7 cellular contexts compared by ENCODE assay signal in the genomic region with DNA sequence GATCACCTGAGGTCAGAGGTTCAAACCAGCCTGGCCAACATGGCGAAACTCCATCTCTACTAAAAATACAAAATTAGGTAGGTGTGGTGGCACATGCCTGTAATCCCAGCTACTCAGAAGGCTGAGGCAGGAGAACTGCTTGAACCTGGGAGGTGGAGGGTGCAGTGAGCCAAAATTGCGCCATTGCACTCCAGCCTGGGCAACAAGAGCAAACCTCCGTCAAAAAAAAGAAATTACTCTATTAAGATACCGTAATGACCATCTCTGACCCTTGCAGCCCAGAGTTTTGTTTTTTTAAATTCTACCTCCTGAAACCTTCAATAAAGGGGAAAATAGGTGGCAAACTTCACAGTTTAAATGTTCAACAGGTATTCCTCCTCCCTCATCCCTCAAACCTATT. TPM values are rescaled to one million over a fixed set of nuclear protein-coding genes. Genes with fewer than 3 reads are reported as not detected.
DNase-seq lines count a peak whose midpoint lies in the region; ATAC-seq and TF ChIP-seq lines count a peak whose summit lies in the region.
"Not testable (repeated sequence)": the region's sequence is repeated elsewhere in the genome, so short reads cannot be mapped to it uniquely, and the experiment has no call there.

No MANE protein-coding gene starts in this region.

- CTCF ChIA-PET in Calu3 (lab: Charles Lee) = interaction anchor here (0.7 kb wide), 2 partner anchors 15 to 113 kb away, joined by 3 to 4 read pairs; no protein-coding TSS in a partner anchor
- CTCF ChIA-PET in PC-9 (lab: Charles Lee); activated CD8-positive, alpha-beta T cell treated with anti-CD3 and anti-CD28 coated beads, Interleukin-2, amount 10 ng/mL, durations not matched to agents 7 days and 5 days (lab: Charles Lee): not testable (repeated sequence)

- H3K36me3 ChIP-seq in PC-9 (ENCODE audit: low read depth) = peaks cover 26% of the 10 kb centered on the region
- not testable (repeated sequence) for H3K36me3 ChIP-seq in trophoblast cell (ENCODE audit: control insufficient read depth in 1 of 2, insufficient read depth in 2 of 2, low read length in 2 of 2)

- H3K4me2 ChIP-seq in PC-9; trophoblast cell (ENCODE audit: low read length): not testable (repeated sequence)

- DNase-seq in Calu3; PC-9; central memory CD8-positive, alpha-beta T cell (ENCODE audit: low spot score in 2 of 2); right cardiac atrium; memory B cell (ENCODE audit: low spot score in 2 of 2); trophoblast cell: not testable (repeated sequence)
- DNase-seq in activated CD8-positive, alpha-beta T cell treated with anti-CD3 and anti-CD28 coated beads, Interleukin-2, amount 10 ng/mL, durations not matched to agents 7 days and 5 days = peak; percentile 11

- peaks cover 43% of the 10 kb centered on the region for H3K4me1 Mint-ChIP-seq in Calu3 (ENCODE audit: low read depth, unreplicated experiment)
- peaks cover 55% of the 10 kb centered on the region for H3K4me1 Mint-ChIP-seq in activated CD8-positive, alpha-beta T cell treated with anti-CD3 and anti-CD28 coated beads, Interleukin-2, amount 10 ng/mL, durations not matched to agents 7 days and 5 days (ENCODE audit: low read depth)
- H3K4me1 Mint-ChIP-seq in central memory CD8-positive, alpha-beta T cell = peaks cover 54% of the 10 kb centered on the region
- H3K4me1 Mint-ChIP-seq in memory B cell = peaks cover 36% of the 10 kb centered on the region

- H3K79me1 ChIP-seq in trophoblast cell (ENCODE audit: low read length) = not testable (repeated sequence)

- not testable (repeated sequence) for H4K12ac ChIP-seq in trophoblast cell (ENCODE audit: low read depth, low read length)

- not testable (repeated sequence) for H4K8ac ChIP-seq in trophoblast cell (ENCODE audit: low read depth, low read length)

- peaks cover 13% of the 10 kb centered on the region; the same call in 1 of the 2 replicates for H3F3A ChIP-seq in PC-9 (ENCODE audit: insufficient read depth, low read depth)

- peaks cover 100% of the 10 kb centered on the region for H3K79me2 ChIP-seq in PC-9 (ENCODE audit: low read depth)
- H3K79me2 ChIP-seq in trophoblast cell (ENCODE audit: control insufficient read depth, insufficient read depth, low read length, poor library complexity) = peaks cover 33% of the 10 kb centered on the region

- H3K27ac Mint-ChIP-seq in Calu3 (ENCODE audit: unreplicated experiment) (peak overlapping the region; percentile 24), memory B cell (peak overlapping the region; percentile 31)
- H3K27ac Mint-ChIP-seq in activated CD8-positive, alpha-beta T cell treated with anti-CD3 and anti-CD28 coated beads, Interleukin-2, amount 10 ng/mL, durations not matched to agents 7 days and 5 days = not testable (repeated sequence)
- H3K27ac Mint-ChIP-seq in central memory CD8-positive, alpha-beta T cell (ENCODE audit: low read depth) = peak overlapping the region; percentile 35

- H3K18ac ChIP-seq in trophoblast cell (ENCODE audit: low read length) = not testable (repeated sequence)

- H3K27ac ChIP-seq in PC-9 (0 out of 2 replicates have a peak overlapping the region, but pooled peaks have one; percentile 22), right cardiac atrium (ENCODE audit: low read length) (peak overlapping the region; percentile 21)
- not testable (repeated sequence) for H3K27ac ChIP-seq in trophoblast cell (ENCODE audit: low read depth, low read length)

- 75% methylated on average over 4 of the region's 4 CpGs for WGBS in right cardiac atrium
- WGBS in trophoblast cell (ENCODE audit: extremely low coverage, insufficient coverage, insufficient read length) = no CpG with 5 or more reads among the region's 4 CpGs

- not testable (repeated sequence) for H2AFZ ChIP-seq in PC-9; trophoblast cell (ENCODE audit: insufficient read depth, low read length, poor library complexity)

- not testable (repeated sequence) for H3K14ac ChIP-seq in trophoblast cell (ENCODE audit: low read length)

- not testable (repeated sequence) for H2BK12ac ChIP-seq in trophoblast cell (ENCODE audit: low read length)

- not testable (repeated sequence) for TF ChIP-seq CTCF in Calu3 (IDR thresholded peaks at IDR 0.05; ENCODE audit: unreplicated experiment); PC-9 (conservative IDR thresholded peaks at IDR 0.05)

- not testable (repeated sequence) for H3K23ac ChIP-seq in trophoblast cell (ENCODE audit: low read length)

- not testable (repeated sequence) for ATAC-seq in activated CD8-positive, alpha-beta T cell treated with anti-CD3 and anti-CD28 coated beads, Interleukin-2, amount 10 ng/mL, durations not matched to agents 7 days and 5 days; central memory CD8-positive, alpha-beta T cell (replicated peaks; ENCODE audit: extremely low read depth, poor library complexity, severe bottlenecking); right cardiac atrium; memory B cell (ENCODE audit: low read depth)

- H4K91ac ChIP-seq in trophoblast cell (ENCODE audit: low read depth, low read length) = not testable (repeated sequence)

- POLR2A ChIA-PET in PC-9 (lab: Charles Lee; ENCODE audit: unreplicated experiment) = interaction anchor here (0.6 to 0.7 kb wide), 2 partner anchors 11 to 667 kb away, joined by 3 to 6 read pairs; no protein-coding TSS in a partner anchor
- POLR2A ChIA-PET in activated CD8-positive, alpha-beta T cell treated with anti-CD3 and anti-CD28 coated beads, Interleukin-2, amount 10 ng/mL, durations not matched to agents 7 days and 5 days (lab: Charles Lee) = interaction anchor here (0.6 to 1.0 kb wide), 2 partner anchors 11 to 129 kb away, joined by 3 read pairs; no protein-coding TSS in a partner anchor

- H3K4ac ChIP-seq in trophoblast cell (ENCODE audit: low read depth, low read length) = peak overlapping the region; percentile 69

- H3K9me2 ChIP-seq in PC-9 (ENCODE audit: insufficient read depth) = not testable (repeated sequence)

- not testable (repeated sequence) for H3K9ac ChIP-seq in trophoblast cell (ENCODE audit: low read length)

- H3K4me3 Mint-ChIP-seq in Calu3 (ENCODE audit: low read depth, unreplicated experiment); activated CD8-positive, alpha-beta T cell treated with anti-CD3 and anti-CD28 coated beads, Interleukin-2, amount 10 ng/mL, durations not matched to agents 7 days and 5 days; central memory CD8-positive, alpha-beta T cell; memory B cell: not testable (repeated sequence)

- peaks cover 70% of the 10 kb centered on the region for H4K20me1 ChIP-seq in PC-9 (ENCODE audit: insufficient read depth)

- peaks cover 14% of the 10 kb centered on the region for H3K36me3 Mint-ChIP-seq in Calu3 (ENCODE audit: insufficient read depth, unreplicated experiment)
- H3K36me3 Mint-ChIP-seq in activated CD8-positive, alpha-beta T cell treated with anti-CD3 and anti-CD28 coated beads, Interleukin-2, amount 10 ng/mL, durations not matched to agents 7 days and 5 days (ENCODE audit: low read depth) = peaks cover 35% of the 10 kb centered on the region
- not testable (repeated sequence) for H3K36me3 Mint-ChIP-seq in central memory CD8-positive, alpha-beta T cell (ENCODE audit: insufficient read depth); memory B cell

- not testable (repeated sequence) for H2AK5ac ChIP-seq in trophoblast cell (ENCODE audit: low read length)

- H3K4me1 ChIP-seq in PC-9 (replicated peaks; ENCODE audit: insufficient read depth) = peaks cover 15% of the 10 kb centered on the region
- peaks cover 15% of the 10 kb centered on the region for H3K4me1 ChIP-seq in right cardiac atrium (ENCODE audit: control insufficient read depth, insufficient read depth, low read length)
- not testable (repeated sequence) for H3K4me1 ChIP-seq in trophoblast cell (ENCODE audit: control insufficient read depth in 1 of 2, insufficient read depth in 2 of 2, low read length in 2 of 2)

- H3K27me3 ChIP-seq in PC-9 (ENCODE audit: insufficient read depth, low read depth); right cardiac atrium (ENCODE audit: control insufficient read depth, insufficient read depth); trophoblast cell (ENCODE audit: insufficient read depth, low read length): not testable (repeated sequence)

- H2BK120ac ChIP-seq in trophoblast cell (ENCODE audit: insufficient read depth, low read length, poor library complexity) = not testable (repeated sequence)

- H3K9me3 Mint-ChIP-seq in Calu3 (ENCODE audit: low read depth, unreplicated experiment); activated CD8-positive, alpha-beta T cell treated with anti-CD3 and anti-CD28 coated beads, Interleukin-2, amount 10 ng/mL, durations not matched to agents 7 days and 5 days (ENCODE audit: insufficient read depth); central memory CD8-positive, alpha-beta T cell; memory B cell: not testable (repeated sequence)

- H3K27me3 Mint-ChIP-seq in Calu3 (ENCODE audit: unreplicated experiment); activated CD8-positive, alpha-beta T cell treated with anti-CD3 and anti-CD28 coated beads, Interleukin-2, amount 10 ng/mL, durations not matched to agents 7 days and 5 days (ENCODE audit: low read depth); central memory CD8-positive, alpha-beta T cell; memory B cell: not testable (repeated sequence)

- H3K9me3 ChIP-seq in PC-9 (ENCODE audit: insufficient read depth, low read depth); right cardiac atrium (ENCODE audit: control insufficient read depth, low read length); trophoblast cell (ENCODE audit: insufficient read depth, low read depth, low read length): not testable (repeated sequence)

- BruUV-seq in Calu3 (replicated peaks; lab: Mats Ljungman, UMichigan); PC-9 (replicated peaks; lab: Mats Ljungman, UMichigan): not testable (repeated sequence)

- H2BK5ac ChIP-seq in trophoblast cell (ENCODE audit: low read depth, low read length, poor library complexity) = not testable (repeated sequence)

- H3K4me3 ChIP-seq in PC-9; right cardiac atrium (ENCODE audit: low read length); trophoblast cell (ENCODE audit: low read depth, low read length): not testable (repeated sequence)

- intact Hi-C loops in Calu3 (cut with micrococcal nuclease; ENCODE audit: unreplicated experiment); PC-9 (cut with micrococcal nuclease; ENCODE audit: unreplicated experiment); right cardiac atrium (cut with DNase I): not testable (repeated sequence)

RNA-seq across cellular contexts. Expression of a gene that starts 9.0 kb away (rescaled TPM):
- total RNA-seq in Calu3 (2022) (199 and 206 TPM in 2 replicates), PC-9 (2021) (232 and 243 TPM in 2 replicates), right cardiac atrium (100 to 1,000 TPM; 137 to 145 (median 141) TPM)
- 100 to 1,000 TPM; 165 to 166 TPM for total RNA-seq in activated CD8-positive, alpha-beta T cell treated with anti-CD3 and anti-CD28 coated beads, Interleukin-2, amount 10 ng/mL, durations not matched to agents 7 days and 5 days
- polyA plus RNA-seq in right cardiac atrium = 31.4 TPM
- 50.0 and 57.9 TPM in 2 replicates for polyA plus RNA-seq in trophoblast cell (2013)
